9 cellular contexts compared by ENCODE assay signal in the genomic region with DNA sequence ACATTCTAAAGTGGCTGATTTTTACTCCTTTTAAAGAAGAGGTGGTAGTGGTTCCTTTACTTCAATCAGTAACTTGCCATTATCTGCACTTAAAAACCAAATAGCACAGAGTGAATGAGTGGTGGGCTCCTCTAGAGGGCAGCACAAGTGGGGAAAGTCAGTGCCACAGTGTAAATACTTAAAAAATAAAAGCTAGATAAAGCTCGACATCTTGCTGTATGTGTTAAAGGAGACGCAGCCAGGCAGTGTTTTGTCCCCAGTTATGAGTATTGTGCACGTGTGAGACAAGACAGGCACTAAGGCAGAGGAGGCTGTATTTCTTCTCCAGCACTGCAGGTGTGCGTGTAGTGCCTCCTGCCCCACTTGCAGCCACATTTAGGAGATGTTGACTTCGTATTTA. TPM values are rescaled to one million over a fixed set of nuclear protein-coding genes. Genes with fewer than 3 reads are reported as not detected.
DNase-seq lines count a peak whose midpoint lies in the region; ATAC-seq lines count a peak whose summit lies in the region.
"Had no signal": no experiment of that assay in that cellular context is flagged by ENCODE, and none has a peak within 500 bp of the region (broad histone marks: within the 10 kb centered on the region; RNA-seq: fewer than 3 reads in every experiment).

No MANE protein-coding gene starts in this region.

- H3K9ac ChIP-seq in adipocyte (ENCODE audit: low read length), result no peak overlapping the region
- H3K9ac ChIP-seq: BLaER1 had no signal

- H3K4me3 ChIP-seq in adipocyte (ENCODE audit: low read length), result no peak overlapping the region
- H3K4me3 ChIP-seq: BLaER1 had no signal

- ATAC-seq in GM19467 (IDR thresholded peaks at IDR 0.05; ENCODE audit: unreplicated experiment) (peak; percentile 53), left lobe of liver (peak; percentile 76)

- no peaks in the 10 kb centered on the region for H3K27me3 ChIP-seq in adipocyte (replicated peaks; ENCODE audit: control insufficient read depth, insufficient read depth, low read length)
- H3K27me3 ChIP-seq: BLaER1 had no signal

- peaks cover 37% of the 10 kb centered on the region for H3K36me3 ChIP-seq in adipocyte (ENCODE audit: control insufficient read depth, insufficient read depth, low read length, severe bottlenecking)

- H3K4me1 ChIP-seq in adipocyte (ENCODE audit: control insufficient read depth, insufficient read depth, low read length), result no peaks in the 10 kb centered on the region
- H3K4me1 ChIP-seq: BLaER1 had no signal

- DNase-seq in NCI-H1105 treated with DMSO at 0.1 percent for 48 hours (lab: John Stamatoyannopoulos, UW), result peak; percentile 2
- no peak for DNase-seq in NCI-H1105 (lab: John Stamatoyannopoulos, UW)
- DNase-seq in NCI-H1092 (lab: John Stamatoyannopoulos, UW), result peak; percentile 6
- peak; percentile 51 for DNase-seq in adipocyte (ENCODE audit: low read depth)
- no peak for DNase-seq in left lobe of liver (ENCODE audit: low spot score)
- no peak for DNase-seq in cerebellar nuclear complex (lab: John Stamatoyannopoulos, UW)
- no peak for DNase-seq in cerebellum (ENCODE audit: low spot score)

- H3K9me3 ChIP-seq in adipocyte (ENCODE audit: control insufficient read depth, low read length), result no peaks in the 10 kb centered on the region
- H3K9me3 ChIP-seq: BLaER1 had no signal

RNA-seq across cellular contexts. Expression of gene NAP1L5, which starts 24.6 kb away (rescaled TPM):
- total RNA-seq in left lobe of liver (1.2 TPM), cerebellum (28.4 TPM)

Comparison
In these comparisons a context has a peak if more than half of its experiments do, and no peak if none do; other contexts are left out.
1. DNase-seq: peak in NCI-H1105 treated with DMSO at 0.1 percent for 48 hours (single experiment), NCI-H1092 (single experiment) and adipocyte (single experiment); none in NCI-H1105 (single experiment), left lobe of liver (single experiment), cerebellar nuclear complex (0 of 2) and cerebellum (single experiment).
2. RNA of gene NAP1L5, which starts 24.6 kb away (total RNA-seq): 28.4 TPM in cerebellum (single experiment); 1.2 TPM in left lobe of liver (single experiment); every median in the first group is over 10 times any median in the second.